In genomic region chr17:8287651-8288335, GRCh38 we compare ENCODE assay signal across 8 cellular contexts. TPM values are rescaled to one million over a fixed set of nuclear protein-coding genes. Genes with fewer than 3 reads are reported as not detected.
DNase-seq lines count a peak whose midpoint lies in the region; ATAC-seq and TF ChIP-seq lines count a peak whose summit lies in the region.

No MANE protein-coding gene starts in this region.

- H3K36me3 ChIP-seq in adipocyte (ENCODE audit: control insufficient read depth, insufficient read depth, low read length, severe bottlenecking) = no peaks in the 10 kb centered on the region
- H3K36me3 ChIP-seq in liver (ENCODE audit: control insufficient read depth in 4 of 4, insufficient read depth in 3 of 4, low read depth in 1 of 4, low read length in 3 of 4) = no peaks in the 10 kb centered on the region

- DNase-seq in activated T-cell treated with anti-CD3 and anti-CD28 coated beads, Interleukin-2, amount 50 U/mL, for 72 hours = no peak
- DNase-seq in activated T-cell treated with anti-CD3 and anti-CD28 coated beads, Interleukin-2, amount 50 U/mL, for 1 hour = no peak
- DNase-seq in adipocyte (ENCODE audit: low read depth) (peak; percentile 30), type B pancreatic cell (ENCODE audit: extremely low spot score, unreplicated experiment) (no peak), 8988T (no peak)
- no peak for DNase-seq in stimulated activated CD4-positive, alpha-beta T cell treated with anti-CD3 and anti-CD28 coated beads, Interleukin-2, amount 100 ng/mL, for 24 hours

- H3K27ac Mint-ChIP-seq in activated T-cell treated with anti-CD3 and anti-CD28 coated beads, Interleukin-2, amount 50 U/mL, for 72 hours = peak overlapping the region; percentile 96
- H3K27ac Mint-ChIP-seq in type B pancreatic cell = peak overlapping the region; percentile 90

- 16% methylated on average over 19 of the region's 19 CpGs for WGBS in liver

- H3K27me3 ChIP-seq in adipocyte (replicated peaks; ENCODE audit: control insufficient read depth, insufficient read depth, low read length) (no peaks in the 10 kb centered on the region), liver (ENCODE audit: control insufficient read depth in 4 of 4, insufficient read depth in 4 of 4, low read length in 3 of 4) (no peaks in the 10 kb centered on the region)

- peaks cover 0 to 3% of the 10 kb centered on the region in 2 donors for H3K36me3 Mint-ChIP-seq in activated T-cell treated with anti-CD3 and anti-CD28 coated beads, Interleukin-2, amount 50 U/mL, for 72 hours (ENCODE audit: insufficient read depth in 2 of 2)
- H3K36me3 Mint-ChIP-seq in type B pancreatic cell = no peaks in the 10 kb centered on the region

- H3K27ac ChIP-seq in liver (ENCODE audit: low read depth in 1 of 2, low read length in 2 of 2) = peak overlapping the region; percentile 83 to 88

- ATAC-seq in activated T-cell treated with anti-CD3 and anti-CD28 coated beads, Interleukin-2, amount 50 U/mL, for 72 hours (replicated peaks in 1 of 2) = no peak
- no peak for ATAC-seq in GM18505 (IDR thresholded peaks at IDR 0.05; ENCODE audit: unreplicated experiment)

- H3K9me3 Mint-ChIP-seq in activated T-cell treated with anti-CD3 and anti-CD28 coated beads, Interleukin-2, amount 50 U/mL, for 72 hours = no peaks in the 10 kb centered on the region
- H3K9me3 Mint-ChIP-seq in type B pancreatic cell = no peaks in the 10 kb centered on the region

- peaks cover 27% of the 10 kb centered on the region for H3K4me1 ChIP-seq in adipocyte (ENCODE audit: control insufficient read depth, insufficient read depth, low read length)
- H3K4me1 ChIP-seq in liver (ENCODE audit: control insufficient read depth in 4 of 4, insufficient read depth in 4 of 4, low read length in 3 of 4) = peaks cover 8 to 46% (median 39%) of the 10 kb centered on the region in 4 donors

- TF ChIP-seq POLR2A in GM18505 (IDR thresholded peaks at IDR 0.05; ENCODE audit: borderline replicate concordance, extremely low read depth, insufficient read depth, insufficient read length) = no peak

- peak overlapping the region; percentile 96 to 97 for H3K4me3 Mint-ChIP-seq in activated T-cell treated with anti-CD3 and anti-CD28 coated beads, Interleukin-2, amount 50 U/mL, for 72 hours
- peak overlapping the region; percentile 96 for H3K4me3 Mint-ChIP-seq in type B pancreatic cell

- no peaks in the 10 kb centered on the region for H3K27me3 Mint-ChIP-seq in activated T-cell treated with anti-CD3 and anti-CD28 coated beads, Interleukin-2, amount 50 U/mL, for 72 hours (ENCODE audit: low read depth)
- H3K27me3 Mint-ChIP-seq in type B pancreatic cell = no peaks in the 10 kb centered on the region

- H3K4me1 Mint-ChIP-seq in activated T-cell treated with anti-CD3 and anti-CD28 coated beads, Interleukin-2, amount 50 U/mL, for 72 hours (ENCODE audit: low read depth) = peaks cover 23% of the 10 kb centered on the region
- peaks cover 11% of the 10 kb centered on the region for H3K4me1 Mint-ChIP-seq in type B pancreatic cell (ENCODE audit: unreplicated experiment)

- peak overlapping the region; percentile 91 for H3K9ac ChIP-seq in adipocyte (ENCODE audit: low read length)
- peak overlapping the region; percentile 48 to 69 for H3K9ac ChIP-seq in liver (ENCODE audit: low read depth in 1 of 2, low read length in 2 of 2)

- TF ChIP-seq RAD21 in liver (IDR thresholded peaks at IDR 0.05) = no peak

- TF ChIP-seq CTCF in liver (IDR thresholded peaks at IDR 0.05; ENCODE audit: low read depth, low read length, missing input control) (no peak), type B pancreatic cell (conservative IDR thresholded peaks at IDR 0.05) (no peak)

- H3K9me3 ChIP-seq in adipocyte (ENCODE audit: control insufficient read depth, low read length) (no peaks in the 10 kb centered on the region), liver (ENCODE audit: control insufficient read depth in 4 of 4, low read length in 3 of 4) (no peaks in the 10 kb centered on the region)

- H3K4me3 ChIP-seq in adipocyte (ENCODE audit: low read length) = peak overlapping the region; percentile 92
- H3K4me3 ChIP-seq in liver (ENCODE audit: low read depth in 1 of 3, low read length in 3 of 3) = peak overlapping the region; percentile 54 to 85 (median 68)

TF ChIP-seq in liver, 16 proteins besides CTCF, POLR2A, EP300 and RAD21 (continues in another document):
- TF ChIP-seq GABPA (IDR thresholded peaks at IDR 0.05 in 1 of 2, conservative IDR thresholded peaks at IDR 0.05 in 1 of 2) (no peak), SP1 (IDR thresholded peaks at IDR 0.05) (no peak), EGR1 (IDR thresholded peaks at IDR 0.05; ENCODE audit: low read depth in 2 of 2) (no peak), HNF4A (conservative IDR thresholded peaks at IDR 0.05) (no peak), MAX (IDR thresholded peaks at IDR 0.05) (no peak), RXRA (IDR thresholded peaks at IDR 0.05) (no peak), NR2F2 (IDR thresholded peaks at IDR 0.05) (no peak), ATF3 (IDR thresholded peaks at IDR 0.05) (no peak), ZBTB33 (IDR thresholded peaks at IDR 0.05) (no peak), FOXA1 (IDR thresholded peaks at IDR 0.05) (no peak), TAF1 (conservative IDR thresholded peaks at IDR 0.05) (no peak), JUND (IDR thresholded peaks at IDR 0.05) (no peak), FOXA2 (IDR thresholded peaks at IDR 0.05) (no peak), YY1 (IDR thresholded peaks at IDR 0.05) (no peak), HNF4G (IDR thresholded peaks at IDR 0.05) (no peak)

RNA-seq across cellular contexts. Expression of gene RANGRF, which starts 0.7 kb away (rescaled TPM):
- 10 to 100 TPM; 59.2 to 73.8 TPM for total RNA-seq in activated T-cell treated with anti-CD3 and anti-CD28 coated beads, Interleukin-2, amount 50 U/mL, for 72 hours
- total RNA-seq in liver (1 to 10 TPM; 6.9 to 7.6 TPM), type B pancreatic cell (ENCODE audit: low replicate concordance) (21.9 and 30.9 TPM in 2 replicates)
- 10 to 100 TPM; 10.3 to 19.9 TPM for polyA plus RNA-seq in liver

RNA-seq across cellular contexts. Expression of gene SLC25A35, which starts 7.4 kb away (rescaled TPM):
- 1 to 10 TPM; 5.3 to 6.1 TPM for total RNA-seq in activated T-cell treated with anti-CD3 and anti-CD28 coated beads, Interleukin-2, amount 50 U/mL, for 72 hours
- total RNA-seq in liver (1 to 10 TPM in 1 of 2 donors, under 1 TPM in 1; 0.84 to 1.2 TPM), type B pancreatic cell (ENCODE audit: low replicate concordance) (4.0 and 5.6 TPM in 2 replicates)
- 1 to 10 TPM; 1.2 to 1.6 TPM for polyA plus RNA-seq in liver

RNA-seq across cellular contexts. Expression of gene ARHGEF15, which starts 22.2 kb away (rescaled TPM):
- total RNA-seq in activated T-cell treated with anti-CD3 and anti-CD28 coated beads, Interleukin-2, amount 50 U/mL, for 72 hours = not detected
- total RNA-seq in liver (1 to 10 TPM; 1.4 to 1.9 TPM), type B pancreatic cell (ENCODE audit: low replicate concordance) (0.24 TPM in 1 of 2 replicates, not detected in the other)
- polyA plus RNA-seq in liver = 1 to 10 TPM; 1.6 to 2.1 TPM

RNA-seq across cellular contexts. Expression of gene PFAS, which starts 38.7 kb away (rescaled TPM):
- 10 to 100 TPM; 59.9 to 72.2 TPM for total RNA-seq in activated T-cell treated with anti-CD3 and anti-CD28 coated beads, Interleukin-2, amount 50 U/mL, for 72 hours
- total RNA-seq in liver = 10 to 100 TPM; 13.7 to 18.5 TPM
- polyA plus RNA-seq in liver = 1 to 10 TPM; 6.0 to 7.9 TPM
- total RNA-seq in type B pancreatic cell (ENCODE audit: low replicate concordance) = 54.5 and 117 TPM in 2 replicates

RNA-seq across cellular contexts. Expression of gene CTC1, which starts 39.9 kb away (rescaled TPM):
- total RNA-seq in activated T-cell treated with anti-CD3 and anti-CD28 coated beads, Interleukin-2, amount 50 U/mL, for 72 hours = 10 to 100 TPM; 48.2 to 62.9 TPM
- total RNA-seq in liver (10 to 100 TPM in 1 of 2 donors, 1 to 10 TPM in 1; 5.9 to 10.0 TPM), type B pancreatic cell (ENCODE audit: low replicate concordance) (42.6 and 43.1 TPM in 2 replicates)
- 1 to 10 TPM; 5.5 to 9.3 TPM for polyA plus RNA-seq in liver
